ENCODE assay signal across 13 cellular contexts in the genomic region with DNA sequence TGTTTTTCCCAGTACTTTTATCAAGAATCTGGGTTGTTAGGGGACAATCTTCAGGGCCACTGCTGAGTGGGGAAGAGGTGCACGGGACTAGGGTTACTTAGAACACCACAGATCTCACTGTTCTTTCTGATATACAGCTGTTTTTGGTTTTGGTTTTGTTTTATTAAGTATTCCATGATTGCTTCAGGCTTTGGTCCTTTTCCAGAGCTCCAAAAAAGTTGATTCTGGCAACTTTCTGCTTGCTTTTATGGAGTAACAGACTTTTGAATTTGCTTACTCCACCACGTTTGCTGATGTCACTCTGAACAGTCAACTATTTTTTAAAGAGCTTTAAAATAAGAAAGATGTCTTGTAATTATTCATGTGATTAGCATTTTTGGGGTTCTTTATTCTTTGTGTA.
DNase-seq lines count a peak whose midpoint lies in the region; TF ChIP-seq lines count a peak whose summit lies in the region.
"Had no signal": no experiment of that assay in that cellular context is flagged by ENCODE, and none has a peak within 500 bp of the region (broad histone marks: within the 10 kb centered on the region; RNA-seq: fewer than 3 reads in every experiment).

No MANE protein-coding gene starts in this region.

- no peaks in the 10 kb centered on the region for H3K9me3 ChIP-seq in colonic mucosa
- H3K9me3 ChIP-seq: Caco-2 had no signal

- peak; percentile 48 for DNase-seq in LHCN-M2 (ENCODE audit: low read depth)
- peak; percentile 38 for DNase-seq in astrocyte of the spinal cord (ENCODE audit: low read depth, low spot score)
- peak; percentile 75 for DNase-seq in fibroblast of mammary gland (ENCODE audit: low read depth)
- peak; percentile 44 for DNase-seq in myocyte (ENCODE audit: low read depth)
- no peak for DNase-seq in colonic mucosa
- no peak for DNase-seq in stimulated activated CD4-positive, alpha-beta T cell treated with anti-CD3 and anti-CD28 coated beads, Interleukin-4, amount 100 ng/mL, for 4 hours
- DNase-seq in stimulated activated CD4-positive, alpha-beta T cell treated with anti-CD3 and anti-CD28 coated beads, Interleukin-2, amount 100 ng/mL, for 24 hours = no peak
- DNase-seq: Caco-2; CD8-positive, alpha-beta memory T cell; DND-41; GDM1; HCEC 1CT; HFFc6 had no signal

- no peaks in the 10 kb centered on the region for H3K4me1 ChIP-seq in colonic mucosa
- H3K4me1 ChIP-seq: Caco-2 had no signal

- H3K36me3 ChIP-seq in colonic mucosa = no peaks in the 10 kb centered on the region

- in situ Hi-C loops in astrocyte of the spinal cord (cut with HindIII; ENCODE audit: low sequenced_read_pairs) = no loop called here

- intact Hi-C loops in colonic mucosa (cut with DNase I) = no loop called here

- H3K27me3 ChIP-seq in colonic mucosa = no peaks in the 10 kb centered on the region

- H3K4me3 ChIP-seq in astrocyte of the spinal cord (ENCODE audit: low read depth, low read length) (no peak overlapping the region), fibroblast of mammary gland (ENCODE audit: control insufficient read depth, low read depth, low read length) (no peak overlapping the region), colonic mucosa (no peak overlapping the region)

- no peak overlapping the region for H3K27ac ChIP-seq in colonic mucosa

- TF ChIP-seq CTCF in astrocyte of the spinal cord (IDR thresholded peaks at IDR 0.05; ENCODE audit: low read depth, low read length) = no peak
- no peak for TF ChIP-seq CTCF in fibroblast of mammary gland (conservative IDR thresholded peaks at IDR 0.05; ENCODE audit: control insufficient read depth, insufficient read depth, low read depth, low read length)
- TF ChIP-seq CTCF in colonic mucosa (IDR thresholded peaks at IDR 0.05) = no peak

- H3K9ac ChIP-seq in colonic mucosa (ENCODE audit: low read depth in 2 of 2, low read length in 2 of 2) = no peak overlapping the region

Comparison
In these comparisons a context has a peak if more than half of its experiments do, and no peak if none do; other contexts are left out.
1. DNase-seq: peak in LHCN-M2 (single experiment), astrocyte of the spinal cord (single experiment), fibroblast of mammary gland (single experiment) and myocyte (single experiment); none in colonic mucosa (single experiment), stimulated activated CD4-positive, alpha-beta T cell treated with anti-CD3 and anti-CD28 coated beads, Interleukin-4, amount 100 ng/mL, for 4 hours (0 of 2) and stimulated activated CD4-positive, alpha-beta T cell treated with anti-CD3 and anti-CD28 coated beads, Interleukin-2, amount 100 ng/mL, for 24 hours (0 of 2).